Comparison of ENCODE assay signal across 2 cellular contexts in genomic region chr5:127343313-127343712, GRCh38.
TF ChIP-seq lines count a peak whose summit lies in the region.

No MANE protein-coding gene starts in this region.

TF ChIP-seq in WTC11, 78 proteins besides CTCF, POLR2A, EP300 and RAD21 (continued from another document):
- TF ChIP-seq IRF1 (CRISPR knock-in tag; IDR thresholded peaks at IDR 0.05) = no peak
- TF ChIP-seq, protein P1, sequence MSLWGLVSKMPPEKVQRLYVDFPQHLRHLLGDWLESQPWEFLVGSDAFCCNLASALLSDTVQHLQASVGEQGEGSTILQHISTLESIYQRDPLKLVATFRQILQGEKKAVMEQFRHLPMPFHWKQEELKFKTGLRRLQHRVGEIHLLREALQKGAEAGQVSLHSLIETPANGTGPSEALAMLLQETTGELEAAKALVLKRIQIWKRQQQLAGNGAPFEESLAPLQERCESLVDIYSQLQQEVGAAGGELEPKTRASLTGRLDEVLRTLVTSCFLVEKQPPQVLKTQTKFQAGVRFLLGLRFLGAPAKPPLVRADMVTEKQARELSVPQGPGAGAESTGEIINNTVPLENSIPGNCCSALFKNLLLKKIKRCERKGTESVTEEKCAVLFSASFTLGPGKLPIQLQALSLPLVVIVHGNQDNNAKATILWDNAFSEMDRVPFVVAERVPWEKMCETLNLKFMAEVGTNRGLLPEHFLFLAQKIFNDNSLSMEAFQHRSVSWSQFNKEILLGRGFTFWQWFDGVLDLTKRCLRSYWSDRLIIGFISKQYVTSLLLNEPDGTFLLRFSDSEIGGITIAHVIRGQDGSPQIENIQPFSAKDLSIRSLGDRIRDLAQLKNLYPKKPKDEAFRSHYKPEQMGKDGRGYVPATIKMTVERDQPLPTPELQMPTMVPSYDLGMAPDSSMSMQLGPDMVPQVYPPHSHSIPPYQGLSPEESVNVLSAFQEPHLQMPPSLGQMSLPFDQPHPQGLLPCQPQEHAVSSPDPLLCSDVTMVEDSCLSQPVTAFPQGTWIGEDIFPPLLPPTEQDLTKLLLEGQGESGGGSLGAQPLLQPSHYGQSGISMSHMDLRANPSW (CRISPR knock-in tag; conservative IDR thresholded peaks at IDR 0.05; ENCODE audit: low read depth) = no peak
- TF ChIP-seq MAX (CRISPR knock-in tag; IDR thresholded peaks at IDR 0.05) = no peak
- TF ChIP-seq SMAD3 (CRISPR knock-in tag; IDR thresholded peaks at IDR 0.05; ENCODE audit: borderline replicate concordance) = no peak
- TF ChIP-seq RORB (CRISPR knock-in tag; IDR thresholded peaks at IDR 0.05) = no peak
- TF ChIP-seq, protein P2, sequence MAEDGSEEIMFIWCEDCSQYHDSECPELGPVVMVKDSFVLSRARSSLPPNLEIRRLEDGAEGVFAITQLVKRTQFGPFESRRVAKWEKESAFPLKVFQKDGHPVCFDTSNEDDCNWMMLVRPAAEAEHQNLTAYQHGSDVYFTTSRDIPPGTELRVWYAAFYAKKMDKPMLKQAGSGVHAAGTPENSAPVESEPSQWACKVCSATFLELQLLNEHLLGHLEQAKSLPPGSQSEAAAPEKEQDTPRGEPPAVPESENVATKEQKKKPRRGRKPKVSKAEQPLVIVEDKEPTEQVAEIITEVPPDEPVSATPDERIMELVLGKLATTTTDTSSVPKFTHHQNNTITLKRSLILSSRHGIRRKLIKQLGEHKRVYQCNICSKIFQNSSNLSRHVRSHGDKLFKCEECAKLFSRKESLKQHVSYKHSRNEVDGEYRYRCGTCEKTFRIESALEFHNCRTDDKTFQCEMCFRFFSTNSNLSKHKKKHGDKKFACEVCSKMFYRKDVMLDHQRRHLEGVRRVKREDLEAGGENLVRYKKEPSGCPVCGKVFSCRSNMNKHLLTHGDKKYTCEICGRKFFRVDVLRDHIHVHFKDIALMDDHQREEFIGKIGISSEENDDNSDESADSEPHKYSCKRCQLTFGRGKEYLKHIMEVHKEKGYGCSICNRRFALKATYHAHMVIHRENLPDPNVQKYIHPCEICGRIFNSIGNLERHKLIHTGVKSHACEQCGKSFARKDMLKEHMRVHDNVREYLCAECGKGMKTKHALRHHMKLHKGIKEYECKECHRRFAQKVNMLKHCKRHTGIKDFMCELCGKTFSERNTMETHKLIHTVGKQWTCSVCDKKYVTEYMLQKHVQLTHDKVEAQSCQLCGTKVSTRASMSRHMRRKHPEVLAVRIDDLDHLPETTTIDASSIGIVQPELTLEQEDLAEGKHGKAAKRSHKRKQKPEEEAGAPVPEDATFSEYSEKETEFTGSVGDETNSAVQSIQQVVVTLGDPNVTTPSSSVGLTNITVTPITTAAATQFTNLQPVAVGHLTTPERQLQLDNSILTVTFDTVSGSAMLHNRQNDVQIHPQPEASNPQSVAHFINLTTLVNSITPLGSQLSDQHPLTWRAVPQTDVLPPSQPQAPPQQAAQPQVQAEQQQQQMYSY (CRISPR knock-in tag; IDR thresholded peaks at IDR 0.05) = no peak
- TF ChIP-seq, protein P3, sequence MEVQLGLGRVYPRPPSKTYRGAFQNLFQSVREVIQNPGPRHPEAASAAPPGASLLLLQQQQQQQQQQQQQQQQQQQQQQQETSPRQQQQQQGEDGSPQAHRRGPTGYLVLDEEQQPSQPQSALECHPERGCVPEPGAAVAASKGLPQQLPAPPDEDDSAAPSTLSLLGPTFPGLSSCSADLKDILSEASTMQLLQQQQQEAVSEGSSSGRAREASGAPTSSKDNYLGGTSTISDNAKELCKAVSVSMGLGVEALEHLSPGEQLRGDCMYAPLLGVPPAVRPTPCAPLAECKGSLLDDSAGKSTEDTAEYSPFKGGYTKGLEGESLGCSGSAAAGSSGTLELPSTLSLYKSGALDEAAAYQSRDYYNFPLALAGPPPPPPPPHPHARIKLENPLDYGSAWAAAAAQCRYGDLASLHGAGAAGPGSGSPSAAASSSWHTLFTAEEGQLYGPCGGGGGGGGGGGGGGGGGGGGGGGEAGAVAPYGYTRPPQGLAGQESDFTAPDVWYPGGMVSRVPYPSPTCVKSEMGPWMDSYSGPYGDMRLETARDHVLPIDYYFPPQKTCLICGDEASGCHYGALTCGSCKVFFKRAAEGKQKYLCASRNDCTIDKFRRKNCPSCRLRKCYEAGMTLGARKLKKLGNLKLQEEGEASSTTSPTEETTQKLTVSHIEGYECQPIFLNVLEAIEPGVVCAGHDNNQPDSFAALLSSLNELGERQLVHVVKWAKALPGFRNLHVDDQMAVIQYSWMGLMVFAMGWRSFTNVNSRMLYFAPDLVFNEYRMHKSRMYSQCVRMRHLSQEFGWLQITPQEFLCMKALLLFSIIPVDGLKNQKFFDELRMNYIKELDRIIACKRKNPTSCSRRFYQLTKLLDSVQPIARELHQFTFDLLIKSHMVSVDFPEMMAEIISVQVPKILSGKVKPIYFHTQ (CRISPR knock-in tag; IDR thresholded peaks at IDR 0.05) = no peak
- TF ChIP-seq FOXJ3 (CRISPR knock-in tag; IDR thresholded peaks at IDR 0.05; ENCODE audit: borderline replicate concordance) = no peak
- no peak for TF ChIP-seq TEAD4 (CRISPR knock-in tag; IDR thresholded peaks at IDR 0.05)

TF ChIP-seq in HepG2, 621 proteins besides CTCF, POLR2A, EP300 and RAD21 (continued from another document):
- no peak for TF ChIP-seq REPIN1 (CRISPR knock-in tag; IDR thresholded peaks at IDR 0.05; ENCODE audit: borderline replicate concordance, low read depth)
- no peak for TF ChIP-seq ZNF646 (CRISPR knock-in tag; IDR thresholded peaks at IDR 0.05)
- no peak for TF ChIP-seq SMARCC2 (IDR thresholded peaks at IDR 0.05)
- TF ChIP-seq KDM3A (CRISPR knock-in tag; IDR thresholded peaks at IDR 0.05; ENCODE audit: low read depth) = no peak
- no peak for TF ChIP-seq GLI4 (CRISPR knock-in tag; IDR thresholded peaks at IDR 0.05; ENCODE audit: borderline replicate concordance)
- no peak for TF ChIP-seq ZNF800 (CRISPR knock-in tag; IDR thresholded peaks at IDR 0.05)
- TF ChIP-seq ZNF234 (CRISPR knock-in tag; conservative IDR thresholded peaks at IDR 0.05) = no peak
- TF ChIP-seq RARG (CRISPR knock-in tag; IDR thresholded peaks at IDR 0.05; ENCODE audit: low read depth) = no peak
- no peak for TF ChIP-seq HHEX (CRISPR knock-in tag; IDR thresholded peaks at IDR 0.05)
TF ChIP-seq in HepG2: peak in this region for 0.
